In genomic region chr22:45240137-45240809, GRCh38 we compare ENCODE assay signal across 8 cellular contexts. TPM values are rescaled to one million over a fixed set of nuclear protein-coding genes. Genes with fewer than 3 reads are reported as not detected.
DNase-seq lines count a peak whose midpoint lies in the region; ATAC-seq and TF ChIP-seq lines count a peak whose summit lies in the region.

No MANE protein-coding gene starts in this region.

- peak; percentile 9 for ATAC-seq in GM19035 (IDR thresholded peaks at IDR 0.05; ENCODE audit: unreplicated experiment)
- ATAC-seq in right cardiac atrium = peak; percentile 44 to 47
- peak; percentile 10 to 32 for ATAC-seq in gastrocnemius medialis
- no peak for ATAC-seq in GM19467 (IDR thresholded peaks at IDR 0.05; ENCODE audit: unreplicated experiment)

- WGBS in right cardiac atrium = under 1% methylated on average over 72 of the region's 72 CpGs

- TF ChIP-seq CTCF in MM.1S (IDR thresholded peaks at IDR 0.05; ENCODE audit: low read length) (no peak), gastrocnemius medialis (IDR thresholded peaks at IDR 0.05 in 4 of 5, conservative IDR thresholded peaks at IDR 0.05 in 1 of 5) (no peak)

- no peaks in the 10 kb centered on the region for H3K36me3 ChIP-seq in MM.1S (replicated peaks; ENCODE audit: insufficient read depth, low read length)
- H3K36me3 ChIP-seq in gastrocnemius medialis = no peaks in the 10 kb centered on the region

- intact Hi-C loops in right cardiac atrium (cut with DNase I) (no loop called here), gastrocnemius medialis (cut with DNase I; ENCODE audit: low total_unique reads) (loop anchor here (2.0 kb wide), 1 partner anchor 77 kb away; the partner anchor contains the start of gene NUP50), posterior vena cava (cut with DNase I) (no loop called here)

- H3F3A ChIP-seq in MM.1S (ENCODE audit: insufficient read depth, low read length) = peaks cover 30% of the 10 kb centered on the region

- peak overlapping the region; percentile 52 for H3K9ac ChIP-seq in MM.1S (ENCODE audit: low read length)

- H4K20me1 ChIP-seq in MM.1S (ENCODE audit: insufficient read depth, low read length) = no peaks in the 10 kb centered on the region

- peaks cover 47% of the 10 kb centered on the region for H3K4me1 ChIP-seq in MM.1S (ENCODE audit: low read length)
- no peaks in the 10 kb centered on the region for H3K4me1 ChIP-seq in right cardiac atrium (ENCODE audit: control insufficient read depth, insufficient read depth, low read length)
- peaks cover 8 to 15% of the 10 kb centered on the region in 2 donors for H3K4me1 ChIP-seq in gastrocnemius medialis

- no peak for DNase-seq in MM.1S
- DNase-seq in activated naive CD4-positive, alpha-beta T cell treated with anti-CD3 and anti-CD28 coated beads, Interleukin-2, amount 50 U/mL, for 16 hours = peak; percentile 50
- peak in 1 of 3 donors; percentile 72 for DNase-seq in right cardiac atrium
- DNase-seq in gastrocnemius medialis = no peak
- no peak for DNase-seq in mesenteric fat pad (ENCODE audit: low spot score)
- no peak for DNase-seq in posterior vena cava (ENCODE audit: low spot score)

- no peaks in the 10 kb centered on the region for H3K27me3 ChIP-seq in MM.1S (replicated peaks; ENCODE audit: insufficient read depth, low read length)
- no peaks in the 10 kb centered on the region for H3K27me3 ChIP-seq in right cardiac atrium (ENCODE audit: control insufficient read depth, insufficient read depth)
- no peaks in the 10 kb centered on the region for H3K27me3 ChIP-seq in gastrocnemius medialis

- H3K9me3 ChIP-seq in MM.1S (replicated peaks; ENCODE audit: insufficient read depth, low read length) = no peaks in the 10 kb centered on the region
- no peaks in the 10 kb centered on the region for H3K9me3 ChIP-seq in right cardiac atrium (ENCODE audit: control insufficient read depth, low read length)
- no peaks in the 10 kb centered on the region for H3K9me3 ChIP-seq in gastrocnemius medialis

- no peak overlapping the region for H3K27ac ChIP-seq in MM.1S (ENCODE audit: low read length)
- no peak overlapping the region for H3K27ac ChIP-seq in right cardiac atrium (ENCODE audit: low read length)
- peak overlapping the region in 1 of 4 donors; percentile 52 for H3K27ac ChIP-seq in gastrocnemius medialis

- no peaks in the 10 kb centered on the region for H3K9me2 ChIP-seq in MM.1S (replicated peaks; ENCODE audit: insufficient read depth, low read length)

- no peak for TF ChIP-seq POLR2A in gastrocnemius medialis (IDR thresholded peaks at IDR 0.05)

- H2AFZ ChIP-seq in MM.1S (ENCODE audit: low read length) = no peak overlapping the region

- H3K4me3 ChIP-seq in MM.1S (ENCODE audit: low read length) = peak overlapping the region; percentile 73
- peak overlapping the region; percentile 75 for H3K4me3 ChIP-seq in right cardiac atrium (ENCODE audit: low read length)
- H3K4me3 ChIP-seq in gastrocnemius medialis = peak overlapping the region; percentile 59 to 83 (median 72)

- H3K4me2 ChIP-seq in MM.1S (ENCODE audit: low read depth, low read length) = peak overlapping the region; percentile 87

- peaks cover 44% of the 10 kb centered on the region for H3K79me2 ChIP-seq in MM.1S (ENCODE audit: low read length)

- in situ Hi-C loops in gastrocnemius medialis (cut with MboI; ENCODE audit: low sequenced_read_pairs in 4 of 4) = no loop called here

RNA-seq across cellular contexts. Expression of gene KIAA0930, which starts 0.4 kb away (rescaled TPM):
- 10 to 100 TPM; 23.3 to 34.1 (median 25.6) TPM for total RNA-seq in right cardiac atrium
- polyA plus RNA-seq in right cardiac atrium = 14.8 TPM
- total RNA-seq in gastrocnemius medialis = 10 to 100 TPM; 45.1 to 99.9 (median 53.7) TPM
- total RNA-seq in mesenteric fat pad = 65.7 TPM
- 10 to 100 TPM; 48.5 to 74.0 TPM for total RNA-seq in posterior vena cava

RNA-seq across cellular contexts. Expression of gene UPK3A, which starts 44.5 kb away (rescaled TPM):
- not detected for total RNA-seq in right cardiac atrium
- polyA plus RNA-seq in right cardiac atrium = not detected
- 1 to 10 TPM in 2 of 4 donors, under 1 TPM in 2; 0.70 to 6.4 (median 2.1) TPM for total RNA-seq in gastrocnemius medialis
- not detected for total RNA-seq in mesenteric fat pad
- not detected for total RNA-seq in posterior vena cava
